13 cellular contexts compared by ENCODE assay signal in genomic region chr11:8567597-8568198, GRCh38. TPM values are rescaled to one million over a fixed set of nuclear protein-coding genes. Genes with fewer than 3 reads are reported as not detected.
DNase-seq lines count a peak whose midpoint lies in the region; ATAC-seq, FAIRE-seq and TF ChIP-seq lines count a peak whose summit lies in the region.
"Had no signal": no experiment of that assay in that cellular context is flagged by ENCODE, and none has a peak within 500 bp of the region (broad histone marks: within the 10 kb centered on the region; RNA-seq: fewer than 3 reads in every experiment).

No MANE protein-coding gene starts in this region.

- DNase-seq in COLO829 (ENCODE audit: low spot score) (peak; percentile 7), GM19239 (ENCODE audit: insufficient read length, low spot score) (no peak), cardiac fibroblast (ENCODE audit: low read depth in 2 of 2) (peak; percentile 2 to 27), PC-9 (no peak), NOMO-1 (lab: John Stamatoyannopoulos, UW; ENCODE audit: unreplicated experiment in 2 of 2) (no peak), NCI-H748 (lab: John Stamatoyannopoulos, UW; ENCODE audit: unreplicated experiment) (no peak)
- DNase-seq: activated CD4-positive, alpha-beta T cell treated with anti-CD3 and anti-CD28 coated beads, Interleukin-2, amount 10 ng/mL, durations not matched to agents 24 days and 14 days; AML-193; stimulated activated CD4-positive, alpha-beta T cell treated with anti-CD3 and anti-CD28 coated beads, Interleukin-4, amount 100 ng/mL, for 24 hours had no signal

- TF ChIP-seq CTCF in cardiac fibroblast (IDR thresholded peaks at IDR 0.05; ENCODE audit: low read depth, low read length) (no peak), PC-9 (conservative IDR thresholded peaks at IDR 0.05) (no peak)

- H3K4me3 ChIP-seq in cardiac fibroblast (replicated peaks in 1 of 2; ENCODE audit: low read depth in 2 of 2, low read length in 2 of 2), result no peak overlapping the region
- H3K4me3 ChIP-seq in PC-9, result no peak overlapping the region
- H3K4me3 ChIP-seq: hepatocyte, prostate gland had no signal

- intact Hi-C loops in PC-9 (cut with micrococcal nuclease; ENCODE audit: unreplicated experiment), result loop anchor here (2.0 to 10.0 kb wide), 3 partner anchors 185 to 563 kb away; no protein-coding TSS in a partner anchor

- no TSS peak for BruUV-seq in PC-9 (replicated peaks; lab: Mats Ljungman, UMichigan)

- peaks cover 9% of the 10 kb centered on the region for H3K4me1 ChIP-seq in PC-9 (replicated peaks; ENCODE audit: insufficient read depth)
- H3K4me1 ChIP-seq: prostate gland had no signal

- H3K27me3 ChIP-seq in PC-9 (ENCODE audit: insufficient read depth, low read depth), result no peaks in the 10 kb centered on the region
- H3K27me3 ChIP-seq: hepatocyte had no signal

- no peak overlapping the region for H2AFZ ChIP-seq in PC-9
- H2AFZ ChIP-seq: hepatocyte had no signal

- peak; percentile 8 for FAIRE-seq in GM19239 (lab: Jason Lieb, UNC)

- H3K27ac ChIP-seq in PC-9, result no peak overlapping the region
- H3K27ac ChIP-seq: hepatocyte, prostate gland had no signal

- ATAC-seq in HG03432 (IDR thresholded peaks at IDR 0.05; ENCODE audit: unreplicated experiment), result peak; percentile 70
- ATAC-seq in HG02571 (IDR thresholded peaks at IDR 0.05; ENCODE audit: unreplicated experiment), result no peak

- no peaks in the 10 kb centered on the region for H4K20me1 ChIP-seq in PC-9 (ENCODE audit: insufficient read depth)

- no peaks in the 10 kb centered on the region for H3K9me2 ChIP-seq in PC-9 (ENCODE audit: insufficient read depth)

- no peaks in the 10 kb centered on the region for H3K79me2 ChIP-seq in PC-9 (ENCODE audit: low read depth)
- H3K79me2 ChIP-seq: hepatocyte had no signal

- POLR2A ChIA-PET in PC-9 (lab: Charles Lee; ENCODE audit: unreplicated experiment), result no interaction called here

- no peaks in the 10 kb centered on the region for H3K36me3 ChIP-seq in PC-9 (ENCODE audit: low read depth)
- H3K36me3 ChIP-seq: prostate gland had no signal

- 0 out of 2 replicates have a peak, but pooled peaks cover 3% of the 10 kb centered on the region for H3F3A ChIP-seq in PC-9 (ENCODE audit: insufficient read depth, low read depth)

- H3K9me3 ChIP-seq in PC-9 (ENCODE audit: insufficient read depth, low read depth), result no peaks in the 10 kb centered on the region
- H3K9me3 ChIP-seq: prostate gland had no signal

- CTCF ChIA-PET in PC-9 (lab: Charles Lee), result interaction anchor here (0.6 to 1.3 kb wide), 4 partner anchors 232 to 561 kb away, joined by 3 to 4 read pairs (median 4); no protein-coding TSS in a partner anchor

- no peak overlapping the region for H3K4me2 ChIP-seq in PC-9
- H3K4me2 ChIP-seq: hepatocyte had no signal

RNA-seq across cellular contexts. Expression of gene STK33, which starts 26.3 kb away (rescaled TPM):
- 5.8 and 6.1 TPM in 2 replicates for total RNA-seq in PC-9 (2021)

Comparison
In these comparisons a context has a peak if more than half of its experiments do, and no peak if none do; other contexts are left out.
1. DNase-seq: peak in COLO829 (single experiment) and cardiac fibroblast (2 of 2); none in GM19239 (single experiment), PC-9 (0 of 2), NOMO-1 (0 of 2) and NCI-H748 (single experiment).